ENCODE assay signal across 31 cellular contexts in genomic region chr15:60272623-60273022, GRCh38.
DNase-seq lines count a peak whose midpoint lies in the region; ATAC-seq and TF ChIP-seq lines count a peak whose summit lies in the region.
"Had no signal": no experiment of that assay in that cellular context is flagged by ENCODE, and none has a peak within 500 bp of the region (broad histone marks: within the 10 kb centered on the region; RNA-seq: fewer than 3 reads in every experiment).

No MANE protein-coding gene starts in this region.

- no peak overlapping the region for H3K4me3 Mint-ChIP-seq in neural crest cell
- no peak overlapping the region for H3K4me3 Mint-ChIP-seq in activated T-helper 1 cell treated with anti-CD3 and anti-CD28 coated beads, Interleukin-12 subunit alpha, Interleukin-12 subunit beta, Interleukin-2, Interleukin-4 antibody, amounts not matched to agents 30 ng/mL and 10 ng/mL and 1 ng/mL, durations not matched to agents 14 hours and 24 hours and 36 hours
- H3K4me3 Mint-ChIP-seq: activated CD4-positive, alpha-beta T cell treated with anti-CD3 and anti-CD28 coated beads, Interleukin-2, amount 10 ng/mL, durations not matched to agents 7 days and 5 days; activated T-cell treated with anti-CD3 and anti-CD28 coated beads, Interleukin-2, amount 50 U/mL, for 4 hours; effector memory CD8-positive, alpha-beta T cell; stimulated activated naive B cell treated with anti-CD40 and anti-IgM and Interleukin-4, amounts not matched to agents 10 μg/mL and 1 μg/mL and 100 μg/mL, for 72 hours had no signal

- no peak for ATAC-seq in GM18907 (IDR thresholded peaks at IDR 0.05; ENCODE audit: unreplicated experiment)
- ATAC-seq: activated T-cell treated with anti-CD3 and anti-CD28 coated beads, Interleukin-2, amount 50 U/mL, for 4 hours; effector memory CD8-positive, alpha-beta T cell; heart right ventricle; left lobe of liver; psoas muscle; stimulated activated naive B cell treated with anti-CD40 and anti-IgM and Interleukin-4, amounts not matched to agents 10 μg/mL and 1 μg/mL and 100 μg/mL, for 72 hours had no signal

- WGBS in suprapubic skin, result 100% methylated on average over 2 of the region's 2 CpGs

- H3K9me3 Mint-ChIP-seq in neural crest cell, result peaks cover 21% of the 10 kb centered on the region
- H3K9me3 Mint-ChIP-seq in activated T-helper 1 cell treated with anti-CD3 and anti-CD28 coated beads, Interleukin-12 subunit alpha, Interleukin-12 subunit beta, Interleukin-2, Interleukin-4 antibody, amounts not matched to agents 30 ng/mL and 10 ng/mL and 1 ng/mL, durations not matched to agents 14 hours and 24 hours and 36 hours, result peaks cover 17% of the 10 kb centered on the region

- no peak for TF ChIP-seq POLR2A in suprapubic skin (IDR thresholded peaks at IDR 0.05)

- no peak overlapping the region for H2AFZ ChIP-seq in Karpas-422 (ENCODE audit: low read length)

- H3K27me3 Mint-ChIP-seq in neural crest cell (ENCODE audit: low read depth), result peaks cover 6% of the 10 kb centered on the region
- H3K27me3 Mint-ChIP-seq in activated T-helper 1 cell treated with anti-CD3 and anti-CD28 coated beads, Interleukin-12 subunit alpha, Interleukin-12 subunit beta, Interleukin-2, Interleukin-4 antibody, amounts not matched to agents 30 ng/mL and 10 ng/mL and 1 ng/mL, durations not matched to agents 14 hours and 24 hours and 36 hours (ENCODE audit: insufficient read depth), result peaks cover 20% of the 10 kb centered on the region

- H3K27ac Mint-ChIP-seq in neural crest cell (ENCODE audit: unreplicated experiment), result peak overlapping the region; percentile 28
- no peak overlapping the region for H3K27ac Mint-ChIP-seq in activated T-helper 1 cell treated with anti-CD3 and anti-CD28 coated beads, Interleukin-12 subunit alpha, Interleukin-12 subunit beta, Interleukin-2, Interleukin-4 antibody, amounts not matched to agents 30 ng/mL and 10 ng/mL and 1 ng/mL, durations not matched to agents 14 hours and 24 hours and 36 hours
- H3K27ac Mint-ChIP-seq: activated CD4-positive, alpha-beta T cell treated with anti-CD3 and anti-CD28 coated beads, Interleukin-2, amount 10 ng/mL, durations not matched to agents 7 days and 5 days; effector memory CD8-positive, alpha-beta T cell; stimulated activated naive B cell treated with anti-CD40 and anti-IgM and Interleukin-4, amounts not matched to agents 10 μg/mL and 1 μg/mL and 100 μg/mL, for 72 hours had no signal

- no peaks in the 10 kb centered on the region for H3K4me1 Mint-ChIP-seq in neural crest cell
- H3K4me1 Mint-ChIP-seq in activated T-helper 1 cell treated with anti-CD3 and anti-CD28 coated beads, Interleukin-12 subunit alpha, Interleukin-12 subunit beta, Interleukin-2, Interleukin-4 antibody, amounts not matched to agents 30 ng/mL and 10 ng/mL and 1 ng/mL, durations not matched to agents 14 hours and 24 hours and 36 hours (ENCODE audit: low read depth), result no peaks in the 10 kb centered on the region
- H3K4me1 Mint-ChIP-seq: activated CD4-positive, alpha-beta T cell treated with anti-CD3 and anti-CD28 coated beads, Interleukin-2, amount 10 ng/mL, durations not matched to agents 7 days and 5 days; stimulated activated naive B cell treated with anti-CD40 and anti-IgM and Interleukin-4, amounts not matched to agents 10 μg/mL and 1 μg/mL and 100 μg/mL, for 72 hours had no signal

- H3K27me3 ChIP-seq in Karpas-422 (ENCODE audit: low read length), result no peaks in the 10 kb centered on the region
- H3K27me3 ChIP-seq in suprapubic skin, result peaks cover under 1% of the 10 kb centered on the region

- H3K9me2 ChIP-seq in Karpas-422 (replicated peaks; ENCODE audit: insufficient read depth, low read length), result no peaks in the 10 kb centered on the region

- H3K9ac ChIP-seq in Karpas-422 (ENCODE audit: low read length), result no peak overlapping the region

- peaks cover 3% of the 10 kb centered on the region; the same call in 1 of the 2 replicates for H3K9me3 ChIP-seq in Karpas-422 (ENCODE audit: low read length)
- no peaks in the 10 kb centered on the region for H3K9me3 ChIP-seq in suprapubic skin
- H3K9me3 ChIP-seq: psoas muscle had no signal

- no peaks in the 10 kb centered on the region for H3K4me1 ChIP-seq in Karpas-422 (ENCODE audit: low read length)
- H3K4me1 ChIP-seq in suprapubic skin, result no peaks in the 10 kb centered on the region
- H3K4me1 ChIP-seq: esophagus muscularis mucosa, heart right ventricle, psoas muscle had no signal

- H3K36me3 Mint-ChIP-seq in neural crest cell (ENCODE audit: low read depth), result peaks cover 16% of the 10 kb centered on the region
- H3K36me3 Mint-ChIP-seq in activated T-helper 1 cell treated with anti-CD3 and anti-CD28 coated beads, Interleukin-12 subunit alpha, Interleukin-12 subunit beta, Interleukin-2, Interleukin-4 antibody, amounts not matched to agents 30 ng/mL and 10 ng/mL and 1 ng/mL, durations not matched to agents 14 hours and 24 hours and 36 hours (ENCODE audit: low read depth), result peaks cover 2% of the 10 kb centered on the region

- H4K20me1 ChIP-seq in Karpas-422 (ENCODE audit: insufficient read depth, low read depth, low read length), result no peaks in the 10 kb centered on the region

- no peak for TF ChIP-seq CTCF in GM12865 (IDR thresholded peaks at IDR 0.05; ENCODE audit: insufficient read depth, low read depth, low read length, missing control alignments)
- peak; percentile 10 for TF ChIP-seq CTCF in choroid plexus epithelial cell (conservative IDR thresholded peaks at IDR 0.05; ENCODE audit: low read depth, low read length)
- no peak for TF ChIP-seq CTCF in neural crest cell (conservative IDR thresholded peaks at IDR 0.05)
- TF ChIP-seq CTCF in suprapubic skin (IDR thresholded peaks at IDR 0.05), result no peak

- H3K27ac ChIP-seq in Karpas-422 (ENCODE audit: low read length) (no peak overlapping the region), suprapubic skin (no peak overlapping the region)
- H3K27ac ChIP-seq: coronary artery, esophagus muscularis mucosa, heart right ventricle, psoas muscle, VCaP had no signal

- no peak overlapping the region for H3K4me2 ChIP-seq in Karpas-422 (ENCODE audit: low read depth, low read length, poor library complexity, severe bottlenecking)

- no peak for TF ChIP-seq EP300 in suprapubic skin (IDR thresholded peaks at IDR 0.05)

- no peak overlapping the region for H3K4me3 ChIP-seq in GM12865 (ENCODE audit: low read depth, low read length)
- no peak overlapping the region for H3K4me3 ChIP-seq in Karpas-422 (ENCODE audit: low read length)
- H3K4me3 ChIP-seq in choroid plexus epithelial cell (ENCODE audit: low read depth, low read length), result no peak overlapping the region
- H3K4me3 ChIP-seq in suprapubic skin, result no peak overlapping the region
- H3K4me3 ChIP-seq: coronary artery, esophagus muscularis mucosa, heart right ventricle, psoas muscle had no signal

- H3K79me2 ChIP-seq in Karpas-422 (ENCODE audit: low read length), result no peaks in the 10 kb centered on the region

- peak; percentile 2 for DNase-seq in GM12865 (ENCODE audit: low read depth)
- DNase-seq in Karpas-422, result peak; percentile 52
- no peak for DNase-seq in choroid plexus epithelial cell (ENCODE audit: low read depth)
- no peak for DNase-seq in neural crest cell (ENCODE audit: low read depth, low spot score)
- DNase-seq in kidney tubule cell (ENCODE audit: low spot score), result no peak
- no peak for DNase-seq in suprapubic skin (ENCODE audit: low spot score in 2 of 2)
- DNase-seq in activated T-helper 1 cell treated with anti-CD3 and anti-CD28 coated beads, Interleukin-12 subunit alpha, Interleukin-12 subunit beta, Interleukin-2, Interleukin-4 antibody, amounts not matched to agents 30 ng/mL and 10 ng/mL and 1 ng/mL, durations not matched to agents 14 hours and 24 hours and 36 hours (ENCODE audit: low spot score), result no peak
- DNase-seq: activated CD4-positive, alpha-beta T cell treated with anti-CD3 and anti-CD28 coated beads, Interleukin-2, amount 10 ng/mL, durations not matched to agents 7 days and 5 days; activated naive CD4-positive, alpha-beta T cell treated with Interleukin-2 at 50 U/mL for 16 hours; activated T-cell treated with anti-CD3 and anti-CD28 coated beads, Interleukin-2, amount 50 U/mL, for 4 hours; amygdala; effector memory CD8-positive, alpha-beta T cell; foreskin melanocyte; heart right ventricle; KBM-7; mesenchymal stem cell; NCI-H1436 treated with DMSO at 0.1 percent for 48 hours; NCI-H2107; NCI-H446; nucleus accumbens; OCI-M1; psoas muscle; SHP77; stimulated activated CD4-positive, alpha-beta T cell treated with anti-CD3 and anti-CD28 coated beads, Interleukin-4, amount 100 ng/mL, for 4 hours; stimulated activated naive B cell treated with anti-CD40 and anti-IgM and Interleukin-4, amounts not matched to agents 10 μg/mL and 1 μg/mL and 100 μg/mL, for 72 hours; T-helper 9 cell had no signal

- intact Hi-C loops in activated T-helper 1 cell treated with anti-CD3 and anti-CD28 coated beads, Interleukin-12 subunit alpha, Interleukin-12 subunit beta, Interleukin-2, Interleukin-4 antibody, amounts not matched to agents 30 ng/mL and 10 ng/mL and 1 ng/mL, durations not matched to agents 14 hours and 24 hours and 36 hours (cut with micrococcal nuclease), result no loop called here

- H3K36me3 ChIP-seq in Karpas-422 (ENCODE audit: insufficient read depth, low read length) (no peaks in the 10 kb centered on the region), suprapubic skin (no peaks in the 10 kb centered on the region)
- H3K36me3 ChIP-seq: esophagus muscularis mucosa, heart right ventricle had no signal

Comparison
In these comparisons a context has a peak if more than half of its experiments do, and no peak if none do; other contexts are left out.
1. DNase-seq: peak in GM12865 (single experiment) and Karpas-422 (single experiment); none in choroid plexus epithelial cell (single experiment), neural crest cell (single experiment), kidney tubule cell (single experiment), suprapubic skin (0 of 2) and activated T-helper 1 cell treated with anti-CD3 and anti-CD28 coated beads, Interleukin-12 subunit alpha, Interleukin-12 subunit beta, Interleukin-2, Interleukin-4 antibody, amounts not matched to agents 30 ng/mL and 10 ng/mL and 1 ng/mL, durations not matched to agents 14 hours and 24 hours and 36 hours (single experiment).